15 cellular contexts compared by ENCODE assay signal in genomic region chr9:106868565-106868964, GRCh38. TPM values are rescaled to one million over a fixed set of nuclear protein-coding genes. Genes with fewer than 3 reads are reported as not detected.
DNase-seq lines count a peak whose midpoint lies in the region; ATAC-seq, FAIRE-seq and TF ChIP-seq lines count a peak whose summit lies in the region.
"Had no signal": no experiment of that assay in that cellular context is flagged by ENCODE, and none has a peak within 500 bp of the region (broad histone marks: within the 10 kb centered on the region; RNA-seq: fewer than 3 reads in every experiment).

No MANE protein-coding gene starts in this region.

- in situ Hi-C loops in GM12878 (cut with MboI) = no loop called here
- in situ Hi-C loops in GM13976 (cut with MboI; ENCODE audit: low sequenced_read_pairs, unreplicated experiment) = no loop called here

- 21% methylated on average over 5 of the region's 5 CpGs for WGBS in GM12878 (ENCODE audit: insufficient coverage, insufficient replicate concordance, low lambda C conversion rate, missing lambda C conversion rate)
- 38% methylated on average over 5 of the region's 5 CpGs for WGBS in heart right ventricle, 2 donors

- TF ChIP-seq RAD21 in GM12878 (IDR thresholded peaks at IDR 0.05; ENCODE audit: insufficient read depth, low read depth, low read length) = no peak

- POLR2A ChIA-PET in GM12878 (lab: Charles Lee) = interaction anchor here (0.6 to 1.9 kb wide), 5 partner anchors 9 to 392 kb away, joined by 4 to 8 read pairs (median 4); no protein-coding TSS in a partner anchor
- POLR2A ChIA-PET in CD8-positive, alpha-beta memory T cell (lab: Charles Lee) = no interaction called here

- peaks cover 5 to 17% of the 10 kb centered on the region in 2 donors for H3K27me3 Mint-ChIP-seq in CD8-positive, alpha-beta memory T cell
- peaks cover 23% of the 10 kb centered on the region for H3K27me3 Mint-ChIP-seq in activated CD4-positive, alpha-beta T cell treated with anti-CD3 and anti-CD28 coated beads, Interleukin-2, amount 10 ng/mL, durations not matched to agents 24 days and 14 days

- H3K9ac ChIP-seq in GM12878 (ENCODE audit: control insufficient read depth, insufficient read depth, low read length) = no peak overlapping the region

- no peak for TF ChIP-seq EP300 in GM12878 (IDR thresholded peaks at IDR 0.05; ENCODE audit: borderline replicate concordance in 1 of 2, control insufficient read depth in 1 of 2, low read depth in 2 of 2, low read length in 2 of 2)

- no peak overlapping the region for H3K27ac ChIP-seq in GM12878 (ENCODE audit: control insufficient read depth, insufficient read depth)
- peak overlapping the region; percentile 11 to 81 (median 54) for H3K27ac ChIP-seq in heart right ventricle
- H3K27ac ChIP-seq in osteoblast (ENCODE audit: low read depth, low read length) = peak overlapping the region; percentile 34
- H3K27ac ChIP-seq in uterus = peak overlapping the region; percentile 72 to 91
- H3K27ac ChIP-seq in CD8-positive, alpha-beta memory T cell (ENCODE audit: low read depth, low read length) = no peak overlapping the region

- H3K4me2 ChIP-seq in GM12878 (ENCODE audit: control insufficient read depth, insufficient read depth) (no peak overlapping the region), osteoblast (ENCODE audit: insufficient read depth, low read length) (peak overlapping the region; percentile 45)

- no peak overlapping the region for H3K4me3 Mint-ChIP-seq in CD8-positive, alpha-beta memory T cell
- H3K4me3 Mint-ChIP-seq in activated CD4-positive, alpha-beta T cell treated with anti-CD3 and anti-CD28 coated beads, Interleukin-2, amount 10 ng/mL, durations not matched to agents 24 days and 14 days = no peak overlapping the region
- H3K4me3 Mint-ChIP-seq: activated CD8-positive, alpha-beta T cell treated with anti-CD3 and anti-CD28 coated beads for 36 hours; activated naive CD8-positive, alpha-beta T cell had no signal

- no peak overlapping the region for H3K4me3 ChIP-seq in GM12878
- no peak overlapping the region for H3K4me3 ChIP-seq in heart right ventricle
- no peak overlapping the region for H3K4me3 ChIP-seq in osteoblast (ENCODE audit: insufficient read depth, low read length)
- H3K4me3 ChIP-seq in uterus = no peak overlapping the region
- H3K4me3 ChIP-seq in CD8-positive, alpha-beta memory T cell (ENCODE audit: low read length) = no peak overlapping the region
- H3K4me3 ChIP-seq: pancreas had no signal

- SMC1A ChIA-PET in GM12878 (lab: Charles Lee; ENCODE audit: uncharacterized antibody, unreplicated experiment) = interaction anchor here (0.7 to 19.8 kb wide), 12 partner anchors 16 to 1008 kb away, joined by 3 to 219 read pairs (median 3); no protein-coding TSS in a partner anchor

- RAD21 ChIA-PET in GM12878 (lab: Charles Lee; ENCODE audit: unreplicated experiment) = interaction anchor here (1.1 to 5.9 kb wide), 7 partner anchors 11 to 113 kb away, joined by 3 to 80 read pairs (median 4); no protein-coding TSS in a partner anchor

- BruUV-seq in GM12878 (replicated peaks; lab: Mats Ljungman, UMichigan) = no TSS peak

- no peak overlapping the region for H3K27ac Mint-ChIP-seq in CD8-positive, alpha-beta memory T cell
- no peak overlapping the region for H3K27ac Mint-ChIP-seq in activated CD4-positive, alpha-beta T cell treated with anti-CD3 and anti-CD28 coated beads, Interleukin-2, amount 10 ng/mL, durations not matched to agents 24 days and 14 days
- H3K27ac Mint-ChIP-seq: activated CD8-positive, alpha-beta T cell treated with anti-CD3 and anti-CD28 coated beads for 36 hours; activated naive CD8-positive, alpha-beta T cell had no signal

- H3K9me3 ChIP-seq in GM12878 (replicated peaks; ENCODE audit: control insufficient read depth, insufficient read depth, low read length) (no peaks in the 10 kb centered on the region), heart right ventricle (no peaks in the 10 kb centered on the region), osteoblast (ENCODE audit: low read depth, low read length) (no peaks in the 10 kb centered on the region), uterus (no peaks in the 10 kb centered on the region)
- no peaks in the 10 kb centered on the region for H3K9me3 ChIP-seq in CD8-positive, alpha-beta memory T cell (ENCODE audit: low read length)
- H3K9me3 ChIP-seq: pancreas had no signal

- H3K4me1 Mint-ChIP-seq in CD8-positive, alpha-beta memory T cell = peaks cover 0 to 2% (median 1%) of the 10 kb centered on the region in 3 donors
- H3K4me1 Mint-ChIP-seq in activated CD4-positive, alpha-beta T cell treated with anti-CD3 and anti-CD28 coated beads, Interleukin-2, amount 10 ng/mL, durations not matched to agents 24 days and 14 days = peaks cover 2% of the 10 kb centered on the region

- intact Hi-C loops in GM12878 (cut with micrococcal nuclease; ENCODE audit: unreplicated experiment) = loop anchor here (5.0 kb wide), 2 partner anchors 169 to 304 kb away; no protein-coding TSS in a partner anchor
- intact Hi-C loops in heart right ventricle (cut with DNase I) = loop anchor here in 6 of 10 donors (2.0 to 10.0 kb wide), 10 partner anchors 46 to 964 kb away; no protein-coding TSS in a partner anchor
- intact Hi-C loops in uterus (cut with DNase I; ENCODE audit: low total_unique reads) = no loop called here
- intact Hi-C loops in activated CD4-positive, alpha-beta T cell treated with anti-CD3 and anti-CD28 coated beads, Interleukin-2, amount 10 ng/mL, durations not matched to agents 24 days and 14 days (cut with micrococcal nuclease) = no loop called here

- FAIRE-seq in GM12878 (lab: Jason Lieb, UNC) = no peak
- FAIRE-seq: GM12891, pancreas had no signal

- H2AFZ ChIP-seq in GM12878 (ENCODE audit: control insufficient read depth, low read depth, low read length) = no peak overlapping the region
- H2AFZ ChIP-seq in osteoblast (ENCODE audit: low read length) = peak overlapping the region; percentile 37

- H3K4me1 ChIP-seq in GM12878 (ENCODE audit: control insufficient read depth, insufficient read depth, low read length) (no peaks in the 10 kb centered on the region), heart right ventricle (peaks cover 6 to 87% (median 52%) of the 10 kb centered on the region in 9 donors), osteoblast (ENCODE audit: insufficient read depth, low read length) (peaks cover 30% of the 10 kb centered on the region), uterus (peaks cover 4 to 22% of the 10 kb centered on the region in 2 donors)
- no peaks in the 10 kb centered on the region for H3K4me1 ChIP-seq in CD8-positive, alpha-beta memory T cell (ENCODE audit: insufficient read depth, low read length)

- TF ChIP-seq POLR2A in GM12878 (IDR thresholded peaks at IDR 0.05; ENCODE audit: low read depth, low read length) (no peak), uterus (IDR thresholded peaks at IDR 0.05) (no peak)

- H3K36me3 ChIP-seq in GM12878 (ENCODE audit: control insufficient read depth in 2 of 2, insufficient read depth in 2 of 2, low read length in 1 of 2) (no peaks in the 10 kb centered on the region), heart right ventricle (no peaks in the 10 kb centered on the region), osteoblast (ENCODE audit: insufficient read depth, low read length) (no peaks in the 10 kb centered on the region), uterus (no peaks in the 10 kb centered on the region)
- H3K36me3 ChIP-seq in CD8-positive, alpha-beta memory T cell (ENCODE audit: insufficient read depth, low read length) = no peaks in the 10 kb centered on the region
- H3K36me3 ChIP-seq: pancreas had no signal

- H3K36me3 Mint-ChIP-seq in CD8-positive, alpha-beta memory T cell = no peaks in the 10 kb centered on the region
- H3K36me3 Mint-ChIP-seq in activated CD4-positive, alpha-beta T cell treated with anti-CD3 and anti-CD28 coated beads, Interleukin-2, amount 10 ng/mL, durations not matched to agents 24 days and 14 days (ENCODE audit: low read depth) = no peaks in the 10 kb centered on the region
- H3K36me3 Mint-ChIP-seq: activated naive CD8-positive, alpha-beta T cell had no signal

- DNase-seq in GM12878 (ENCODE audit: low read depth, low spot score) (no peak), heart right ventricle (no peak), osteoblast (ENCODE audit: insufficient read length, low spot score, missing footprints) (no peak), uterus (peak; percentile 32 to 50), GM13976 (ENCODE audit: low spot score) (no peak)
- DNase-seq in CD8-positive, alpha-beta memory T cell = no peak
- no peak for DNase-seq in activated CD4-positive, alpha-beta T cell treated with anti-CD3 and anti-CD28 coated beads, Interleukin-2, amount 10 ng/mL, durations not matched to agents 24 days and 14 days
- DNase-seq: activated CD8-positive, alpha-beta T cell treated with anti-CD3 and anti-CD28 coated beads for 36 hours; DMS 273 treated with DMSO at 0.1 percent for 48 hours; effector CD4-positive, alpha-beta T cell; NCI-H1694 treated with DMSO at 0.1 percent for 48 hours; pancreas had no signal

- ATAC-seq in GM12878 = 0 out of 3 replicates have a peak, but pooled peaks have one; percentile 0
- peak in 4 of 8 donors; percentile 5 to 78 (median 34) for ATAC-seq in heart right ventricle
- no peak for ATAC-seq in GM18517 (IDR thresholded peaks at IDR 0.05; ENCODE audit: unreplicated experiment)
- ATAC-seq: activated CD8-positive, alpha-beta T cell treated with anti-CD3 and anti-CD28 coated beads for 36 hours had no signal

- no peaks in the 10 kb centered on the region for H3K79me2 ChIP-seq in GM12878 (ENCODE audit: control insufficient read depth, insufficient read depth, low read length)
- peaks cover 48% of the 10 kb centered on the region for H3K79me2 ChIP-seq in osteoblast (ENCODE audit: insufficient read depth, low read length)

- H3K9me3 Mint-ChIP-seq in CD8-positive, alpha-beta memory T cell = peaks cover 4 to 11% (median 5%) of the 10 kb centered on the region in 5 donors
- no peaks in the 10 kb centered on the region for H3K9me3 Mint-ChIP-seq in activated CD4-positive, alpha-beta T cell treated with anti-CD3 and anti-CD28 coated beads, Interleukin-2, amount 10 ng/mL, durations not matched to agents 24 days and 14 days
- H3K9me3 Mint-ChIP-seq: activated CD8-positive, alpha-beta T cell treated with anti-CD3 and anti-CD28 coated beads for 36 hours had no signal

- H4K20me1 ChIP-seq in GM12878 (ENCODE audit: control insufficient read depth, insufficient read depth) (no peaks in the 10 kb centered on the region; the same call in 1 of the 2 replicates), osteoblast (ENCODE audit: insufficient read depth, low read length) (peaks cover 2% of the 10 kb centered on the region)

- CTCF ChIA-PET in GM12878 (lab: Yijun Ruan, JAX) = interaction anchor here (0.8 to 6.0 kb wide), 5 partner anchors 53 to 1026 kb away, joined by 3 to 26 read pairs (median 5); no protein-coding TSS in a partner anchor
- CTCF ChIA-PET in CD8-positive, alpha-beta memory T cell (lab: Charles Lee) = no interaction called here

- H3K27me3 ChIP-seq in GM12878 (replicated peaks in 1 of 2; ENCODE audit: control insufficient read depth in 2 of 2, insufficient read depth in 2 of 2, low read length in 1 of 2) (0 out of 4 replicates have a peak, but pooled peaks cover 0 to 2% of the 10 kb centered on the region in 2 experiments), heart right ventricle (peaks cover 0 to 13% (median 0%) of the 10 kb centered on the region in 7 donors), osteoblast (ENCODE audit: insufficient read depth, low read length) (no peaks in the 10 kb centered on the region), uterus (no peaks in the 10 kb centered on the region)
- no peaks in the 10 kb centered on the region for H3K27me3 ChIP-seq in CD8-positive, alpha-beta memory T cell (ENCODE audit: insufficient read depth, low read length, poor library complexity, severe bottlenecking)
- H3K27me3 ChIP-seq: pancreas had no signal

- TF ChIP-seq CTCF in GM12878 (IDR thresholded peaks at IDR 0.05 in 2 of 3, conservative IDR thresholded peaks at IDR 0.05 in 1 of 3; ENCODE audit: control insufficient read depth in 2 of 3, extremely low read depth in 1 of 3, insufficient read depth in 1 of 3, low read depth in 3 of 3, low read length in 3 of 3) (no peak), heart right ventricle (IDR thresholded peaks at IDR 0.05) (no peak), osteoblast (IDR thresholded peaks at IDR 0.05; ENCODE audit: extremely low read depth, low read depth, low read length) (no peak), uterus (IDR thresholded peaks at IDR 0.05) (no peak), GM13976 (IDR thresholded peaks at IDR 0.05; ENCODE audit: borderline replicate concordance, control extremely low read depth, extremely low read depth, insufficient read depth, missing control alignments) (no peak)

RNA-seq across cellular contexts. Expression of gene ZNF462, which starts 5.6 kb away (rescaled TPM):
- 85.2 and 85.6 TPM in 2 replicates for total RNA-seq in GM12878 (2013; cell fraction: nucleolus; rRNA removed)
- 0.71 and 1.5 TPM in 2 replicates for total RNA-seq in GM12878 (2014; rRNA removed)
- 0.74 and 0.76 TPM in 2 replicates for total RNA-seq in GM12878 (2014; rRNA removed; fragmentation: Illumina TruSeq; extraction: Trizol)
- total RNA-seq in GM12878 (2021) = 1.7 and 3.2 TPM in 2 replicates
- 0.07 TPM for polyA plus RNA-seq in GM12878 (2011; ENCODE audit: low read depth)
- polyA plus RNA-seq in GM12878 (2011; rRNA removed) = 8.9 and 13.7 TPM in 2 replicates
- 11.4 and 17.7 TPM in 2 replicates for polyA plus RNA-seq in GM12878 (2011; cell fraction: cytosol; rRNA removed)
- polyA plus RNA-seq in GM12878 (2011; cell fraction: nucleus; rRNA removed) = 26.6 and 27.7 TPM in 2 replicates
- polyA plus RNA-seq in GM12878 (2012) = 0.05 and 0.07 TPM in 2 replicates
- polyA plus RNA-seq in GM12878 (2014; fragmentation: Illumina TruSeq; extraction: Trizol) = 0.51 and 1.3 TPM in 2 replicates
- polyA plus RNA-seq in GM12878 (2014; fragmentation: Nextera tagmentation; extraction: Ambion mirVana) = under 1 TPM; 0.27 to 0.42 TPM
- 0.40 and 0.81 TPM in 2 replicates for polyA plus RNA-seq in GM12878 (2014; rRNA removed)
- polyA plus RNA-seq in GM12878 (2016; fragmentation: Nextera tagmentation; extraction: Ambion mirVana) = under 1 TPM; 0.32 to 0.59 TPM
- 35.2 and 49.9 TPM in 2 replicates for polyA minus RNA-seq in GM12878 (2011; rRNA and poly(A)+ RNA removed)
- 26.5 and 36.1 TPM in 2 replicates for polyA minus RNA-seq in GM12878 (2011; cell fraction: cytosol; rRNA and poly(A)+ RNA removed)
- 50.5 and 80.2 TPM in 2 replicates for polyA minus RNA-seq in GM12878 (2011; cell fraction: nucleus; rRNA and poly(A)+ RNA removed)
- 10 to 100 TPM; 24.4 to 47.7 (median 34.6) TPM for total RNA-seq in heart right ventricle
- 1 to 10 TPM; 1.9 to 5.7 TPM for polyA plus RNA-seq in heart right ventricle
- total RNA-seq in osteoblast = 8.3 and 9.8 TPM in 2 replicates
- total RNA-seq in uterus = 100 to 1,000 TPM in 1 of 4 donors, 10 to 100 TPM in 3; 18.2 to 136 (median 60.1) TPM
- total RNA-seq in CD8-positive, alpha-beta memory T cell = under 1 TPM; 0.13 to 0.18 TPM
- polyA plus RNA-seq in CD8-positive, alpha-beta memory T cell = not detected
- total RNA-seq in activated CD4-positive, alpha-beta T cell treated with anti-CD3 and anti-CD28 coated beads, Interleukin-2, amount 10 ng/mL, durations not matched to agents 24 days and 14 days = 0.37 and 0.50 TPM in 2 replicates
- total RNA-seq: activated CD8-positive, alpha-beta T cell treated with anti-CD3 and anti-CD28 coated beads for 36 hours had no signal

Comparison
In these comparisons a context has a peak if more than half of its experiments do, and no peak if none do; other contexts are left out.
1. DNase-seq: peak in uterus (2 of 2); none in GM12878 (single experiment), heart right ventricle (0 of 2), osteoblast (single experiment), CD8-positive, alpha-beta memory T cell (0 of 5), GM13976 (single experiment) and activated CD4-positive, alpha-beta T cell treated with anti-CD3 and anti-CD28 coated beads, Interleukin-2, amount 10 ng/mL, durations not matched to agents 24 days and 14 days (single experiment).
2. H3K27ac ChIP-seq: peak in heart right ventricle (10 of 10), osteoblast (single experiment) and uterus (2 of 2); none in GM12878 (single experiment) and CD8-positive, alpha-beta memory T cell (single experiment).
3. intact Hi-C loops: an anchor here in GM12878 (5.0 kb wide) and heart right ventricle (2.0 to 10.0 kb wide); none called in uterus and activated CD4-positive, alpha-beta T cell treated with anti-CD3 and anti-CD28 coated beads, Interleukin-2, amount 10 ng/mL, durations not matched to agents 24 days and 14 days.